1 cellular context compared by ENCODE assay signal in the genomic region with DNA sequence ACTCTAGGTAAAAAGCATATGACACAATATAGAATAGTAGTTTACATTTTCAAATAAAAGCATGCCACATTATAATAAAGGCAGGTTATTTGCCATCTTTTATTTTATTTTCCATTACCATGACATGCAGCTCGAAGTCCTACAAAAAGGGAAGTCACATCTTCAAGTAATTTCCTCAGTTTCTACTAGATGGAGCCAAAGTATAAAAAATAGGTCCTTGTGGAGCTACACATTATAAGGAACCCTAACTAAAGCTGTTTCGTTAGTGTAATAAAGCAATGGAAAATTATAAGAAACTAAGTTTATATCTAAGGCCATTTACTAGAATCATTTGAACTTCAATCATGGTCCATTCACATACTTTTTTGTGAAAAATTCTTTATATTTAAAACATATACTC.
TF ChIP-seq lines count a peak whose summit lies in the region.

No MANE protein-coding gene starts in this region.

TF ChIP-seq in HCT116, 20 proteins besides CTCF, POLR2A, EP300 and RAD21 (continued from another document):
- TF ChIP-seq, protein P1, sequence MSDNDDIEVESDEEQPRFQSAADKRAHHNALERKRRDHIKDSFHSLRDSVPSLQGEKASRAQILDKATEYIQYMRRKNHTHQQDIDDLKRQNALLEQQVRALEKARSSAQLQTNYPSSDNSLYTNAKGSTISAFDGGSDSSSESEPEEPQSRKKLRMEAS (IDR thresholded peaks at IDR 0.05) = no peak
- no peak for TF ChIP-seq ZBTB33 (IDR thresholded peaks at IDR 0.05; ENCODE audit: extremely low read depth, insufficient replicate concordance, low read length)
